Comparison of ENCODE assay signal across 10 cellular contexts in the genomic region with DNA sequence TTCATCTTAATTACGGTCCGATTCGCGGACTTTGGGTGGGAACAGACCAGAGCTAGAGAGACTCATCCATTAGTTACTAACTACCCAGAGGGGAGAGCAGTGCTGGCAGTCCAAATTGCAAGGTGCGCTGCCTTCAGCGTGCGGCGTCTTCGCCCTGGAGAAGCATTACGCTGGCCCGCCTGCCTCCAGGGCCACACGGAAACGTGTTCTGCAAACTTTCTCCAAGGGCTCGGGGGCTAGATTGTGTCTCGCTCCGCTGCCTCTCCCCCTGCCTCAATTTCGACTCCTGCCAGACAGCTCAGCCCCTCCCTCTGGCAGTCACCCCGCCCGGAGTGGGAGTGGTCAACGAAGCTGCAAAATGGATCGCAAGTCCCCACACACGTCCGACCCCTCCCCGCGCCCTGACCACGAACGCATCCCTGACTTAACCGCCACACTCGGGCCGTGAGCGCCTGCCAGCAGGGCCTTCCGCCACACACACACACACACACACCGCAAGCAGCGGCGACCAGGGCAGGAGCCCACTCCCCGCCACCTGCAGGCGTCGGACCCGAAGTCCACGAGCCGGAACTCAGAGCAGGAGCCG. TPM values are rescaled to one million over a fixed set of nuclear protein-coding genes. Genes with fewer than 3 reads are reported as not detected.
DNase-seq lines count a peak whose midpoint lies in the region; ATAC-seq and TF ChIP-seq lines count a peak whose summit lies in the region.
"Had no signal": no experiment of that assay in that cellular context is flagged by ENCODE, and none has a peak within 500 bp of the region (broad histone marks: within the 10 kb centered on the region; RNA-seq: fewer than 3 reads in every experiment).

No MANE protein-coding gene starts in this region.

- H3K4me1 Mint-ChIP-seq in brain (peaks cover 8% of the 10 kb centered on the region), nephron progenitor cell (peaks cover 10% of the 10 kb centered on the region)

- H3K36me3 Mint-ChIP-seq in brain (no peaks in the 10 kb centered on the region), nephron progenitor cell (ENCODE audit: low read depth) (no peaks in the 10 kb centered on the region)

- H3K4me3 Mint-ChIP-seq in brain = peak overlapping the region; percentile 48 to 79 (median 63)
- peak overlapping the region; percentile 64 for H3K4me3 Mint-ChIP-seq in nephron progenitor cell

- peak; percentile 22 for DNase-seq in D341Med (ENCODE audit: low spot score)
- peak; percentile 33 for DNase-seq in nephron progenitor cell
- no peak for DNase-seq in SW480 (ENCODE audit: low spot score)
- DNase-seq in DMS79 treated with DMSO at 0.1 percent for 48 hours (lab: John Stamatoyannopoulos, UW) = no peak
- no peak for DNase-seq in left lobe of liver (ENCODE audit: low spot score)
- DNase-seq: effector CD8-positive, alpha-beta T cell; IMR-90; testis had no signal

- TF ChIP-seq CTCF in brain (conservative IDR thresholded peaks at IDR 0.05) = no peak
- no peak for TF ChIP-seq CTCF in nephron progenitor cell (IDR thresholded peaks at IDR 0.05)

- H3K27ac Mint-ChIP-seq in brain = no peak overlapping the region
- H3K27ac Mint-ChIP-seq in nephron progenitor cell = no peak overlapping the region

- ATAC-seq in HG02642 (IDR thresholded peaks at IDR 0.05; ENCODE audit: poor library complexity, unreplicated experiment) (peak; percentile 17), left lobe of liver (no peak)

- H3K9me3 Mint-ChIP-seq in brain = peaks cover 0 to 17% (median 0%) of the 10 kb centered on the region in 5 experiments
- H3K9me3 Mint-ChIP-seq in nephron progenitor cell = peaks cover 62% of the 10 kb centered on the region

- peaks cover 78% of the 10 kb centered on the region for H3K27me3 Mint-ChIP-seq in brain
- peaks cover 99% of the 10 kb centered on the region for H3K27me3 Mint-ChIP-seq in nephron progenitor cell (ENCODE audit: low read depth, poor library complexity)

RNA-seq across cellular contexts. Expression of gene NKAP, which starts 47.0 kb away (rescaled TPM):
- 6.8 TPM for polyA plus RNA-seq in brain (ENCODE audit: insufficient read depth, low read depth, low replicate concordance)
- total RNA-seq in left lobe of liver = 3.4 TPM

Comparison
In these comparisons a context has a peak if more than half of its experiments do, and no peak if none do; other contexts are left out.
1. DNase-seq: peak in D341Med (single experiment) and nephron progenitor cell (single experiment); none in SW480 (single experiment), DMS79 treated with DMSO at 0.1 percent for 48 hours (single experiment) and left lobe of liver (single experiment).